12 cellular contexts compared by ENCODE assay signal in genomic region chr6:20716865-20717264, GRCh38.
DNase-seq lines count a peak whose midpoint lies in the region; ATAC-seq and TF ChIP-seq lines count a peak whose summit lies in the region.
"Had no signal": no experiment of that assay in that cellular context is flagged by ENCODE, and none has a peak within 500 bp of the region (broad histone marks: within the 10 kb centered on the region; RNA-seq: fewer than 3 reads in every experiment).

No MANE protein-coding gene starts in this region.

- no peak for TF ChIP-seq CTCF in PC-3 (conservative IDR thresholded peaks at IDR 0.05; ENCODE audit: low read depth, low read length)
- no peak for TF ChIP-seq CTCF in esophagus muscularis mucosa (IDR thresholded peaks at IDR 0.05)

- no peaks in the 10 kb centered on the region for H3K36me3 Mint-ChIP-seq in activated T-helper 17 cell treated with anti-CD3 and anti-CD28 coated beads, Interleukin-2, amount 50 U/mL, for 72 hours (ENCODE audit: low read depth)

- intact Hi-C loops in PC-3 (cut with micrococcal nuclease) = no loop called here
- intact Hi-C loops in esophagus muscularis mucosa (cut with DNase I) = no loop called here

- H3K4me1 ChIP-seq in PC-3 (ENCODE audit: insufficient read depth, low read length) (peaks cover 5% of the 10 kb centered on the region), esophagus muscularis mucosa (no peaks in the 10 kb centered on the region)

- POLR2A ChIA-PET in PC-3 (lab: Charles Lee; ENCODE audit: unreplicated experiment) = no interaction called here

- no peak overlapping the region for H3K27ac Mint-ChIP-seq in activated T-helper 17 cell treated with anti-CD3 and anti-CD28 coated beads, Interleukin-2, amount 50 U/mL, for 72 hours
- H3K27ac Mint-ChIP-seq: activated T-helper 2 cell treated with anti-CD3 and anti-CD28 coated beads, Interferon-gamma antibody, Interleukin-2, Interleukin-4, amounts not matched to agents 10 μg/mL and 5 μg/mL and 100 μg/mL, durations not matched to agents 14 hours and 24 hours and 36 hours; CD8-positive, alpha-beta memory T cell; WTC11 had no signal

- H3K27me3 Mint-ChIP-seq in activated T-helper 17 cell treated with anti-CD3 and anti-CD28 coated beads, Interleukin-2, amount 50 U/mL, for 72 hours = no peaks in the 10 kb centered on the region
- H3K27me3 Mint-ChIP-seq: CD8-positive, alpha-beta memory T cell had no signal

- no peak overlapping the region for H2AFZ ChIP-seq in PC-3 (ENCODE audit: low read length)

- no peak overlapping the region for H3K4me2 ChIP-seq in PC-3 (ENCODE audit: low read length)

- H3K27me3 ChIP-seq in PC-3 (ENCODE audit: low read length) (no peaks in the 10 kb centered on the region), esophagus muscularis mucosa (no peaks in the 10 kb centered on the region)

- 81% methylated on average over 1 of the region's 1 CpG for WGBS in esophagus muscularis mucosa

- no peak overlapping the region for H3K9ac ChIP-seq in PC-3 (ENCODE audit: low read length)

- ATAC-seq in GM18858 (IDR thresholded peaks at IDR 0.05; ENCODE audit: unreplicated experiment) (peak; percentile 89), GM21423 (IDR thresholded peaks at IDR 0.05; ENCODE audit: unreplicated experiment) (peak; percentile 70), HG03060 (IDR thresholded peaks at IDR 0.05; ENCODE audit: low read depth, unreplicated experiment) (peak; percentile 75), left lobe of liver (no peak), PC-3 (no peak)
- ATAC-seq in activated T-helper 17 cell treated with anti-CD3 and anti-CD28 coated beads, Interleukin-2, amount 50 U/mL, for 72 hours (replicated peaks) = peak; percentile 39
- ATAC-seq: WTC11 had no signal

- H3K9me3 Mint-ChIP-seq in activated T-helper 17 cell treated with anti-CD3 and anti-CD28 coated beads, Interleukin-2, amount 50 U/mL, for 72 hours = no peaks in the 10 kb centered on the region
- H3K9me3 Mint-ChIP-seq: activated T-helper 2 cell treated with anti-CD3 and anti-CD28 coated beads, Interferon-gamma antibody, Interleukin-2, Interleukin-4, amounts not matched to agents 10 μg/mL and 5 μg/mL and 100 μg/mL, durations not matched to agents 14 hours and 24 hours and 36 hours; WTC11 had no signal

- TF ChIP-seq POLR2A in esophagus muscularis mucosa (IDR thresholded peaks at IDR 0.05; ENCODE audit: low read depth) = no peak

- H3F3A ChIP-seq in PC-3 (ENCODE audit: low read length, unreplicated experiment) = no peaks in the 10 kb centered on the region

- no peaks in the 10 kb centered on the region for H3K9me2 ChIP-seq in PC-3 (replicated peaks; ENCODE audit: low read length)

- no TSS peak for BruUV-seq in PC-3 (replicated peaks; lab: Mats Ljungman, UMichigan)

- H3K27ac ChIP-seq in PC-3 (ENCODE audit: low read length) (no peak overlapping the region), esophagus muscularis mucosa (replicated peaks in 1 of 4) (no peak overlapping the region)

- H4K20me1 ChIP-seq in PC-3 (ENCODE audit: low read length) = no peaks in the 10 kb centered on the region

- no peaks in the 10 kb centered on the region for H3K36me3 ChIP-seq in PC-3 (ENCODE audit: low read depth, low read length)
- H3K36me3 ChIP-seq in esophagus muscularis mucosa = no peaks in the 10 kb centered on the region

- H3K4me3 Mint-ChIP-seq in activated T-helper 17 cell treated with anti-CD3 and anti-CD28 coated beads, Interleukin-2, amount 50 U/mL, for 72 hours = no peak overlapping the region
- H3K4me3 Mint-ChIP-seq: CD8-positive, alpha-beta memory T cell; WTC11 had no signal

- DNase-seq in stimulated activated naive CD4-positive, alpha-beta T cell (lab: John Stamatoyannopoulos, UW) = no peak
- DNase-seq in left lobe of liver (ENCODE audit: low spot score) = no peak
- no peak for DNase-seq in PC-3
- no peak for DNase-seq in esophagus muscularis mucosa (ENCODE audit: extremely low spot score)
- DNase-seq: caudate nucleus; CD8-positive, alpha-beta memory T cell had no signal

- H3K79me2 ChIP-seq in PC-3 (ENCODE audit: low read length) = no peaks in the 10 kb centered on the region

- peaks cover 3% of the 10 kb centered on the region for H3K4me1 Mint-ChIP-seq in activated T-helper 17 cell treated with anti-CD3 and anti-CD28 coated beads, Interleukin-2, amount 50 U/mL, for 72 hours

- TF ChIP-seq EP300 in esophagus muscularis mucosa (IDR thresholded peaks at IDR 0.05) = no peak

- CTCF ChIA-PET in PC-3 (lab: Charles Lee) = no interaction called here

- H3K9me3 ChIP-seq in PC-3 (ENCODE audit: low read length) (no peaks in the 10 kb centered on the region), esophagus muscularis mucosa (no peaks in the 10 kb centered on the region)

- H3K4me3 ChIP-seq in PC-3 (ENCODE audit: low read length) (no peak overlapping the region), esophagus muscularis mucosa (no peak overlapping the region)

Comparison
In these comparisons a context has a peak if more than half of its experiments do, and no peak if none do; other contexts are left out.
1. ATAC-seq: peak in GM18858 (single experiment), GM21423 (single experiment), HG03060 (single experiment) and activated T-helper 17 cell treated with anti-CD3 and anti-CD28 coated beads, Interleukin-2, amount 50 U/mL, for 72 hours (single experiment); none in left lobe of liver (single experiment) and PC-3 (single experiment).